9 cellular contexts compared by ENCODE assay signal in the genomic region with DNA sequence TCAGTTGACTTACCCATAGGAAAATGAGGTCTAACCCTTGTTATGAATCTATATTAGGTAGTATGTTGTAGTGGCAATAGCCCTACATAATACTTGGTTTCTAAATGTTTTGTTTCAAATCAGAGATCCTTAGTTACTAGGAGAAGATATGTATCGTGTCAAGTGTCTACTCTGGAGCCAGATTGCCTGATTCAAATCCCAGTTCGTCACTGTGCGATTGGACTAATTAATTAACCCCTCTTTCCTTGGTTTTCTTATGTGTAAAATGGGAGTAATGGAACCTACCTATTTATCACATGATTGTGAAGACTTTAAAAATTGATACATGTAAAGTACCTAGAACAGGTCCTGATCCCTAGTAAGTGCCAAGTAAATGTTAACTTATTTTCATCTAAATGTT. TPM values are rescaled to one million over a fixed set of nuclear protein-coding genes. Genes with fewer than 3 reads are reported as not detected.
DNase-seq lines count a peak whose midpoint lies in the region; ATAC-seq and TF ChIP-seq lines count a peak whose summit lies in the region.
"Had no signal": no experiment of that assay in that cellular context is flagged by ENCODE, and none has a peak within 500 bp of the region (broad histone marks: within the 10 kb centered on the region; RNA-seq: fewer than 3 reads in every experiment).

No MANE protein-coding gene starts in this region.

- no peak overlapping the region for H2AK5ac ChIP-seq in IMR-90 (ENCODE audit: low read depth, low read length)
- no peak overlapping the region for H2AK5ac ChIP-seq in neuronal stem cell (ENCODE audit: low read depth, low read length)

- no peak overlapping the region for H4K5ac ChIP-seq in IMR-90 (ENCODE audit: low read depth, low read length)

- dilution Hi-C loops in IMR-90 (cut with HindIII; ENCODE audit: low sequenced_read_pairs, unreplicated experiment), result no loop called here

- CTCF ChIA-PET in IMR-90 (lab: Yijun Ruan, JAX), result interaction anchor here (0.6 kb wide), 1 partner anchor 979 kb away, joined by 4 read pairs; no protein-coding TSS in a partner anchor

- TF ChIP-seq POLR2A in IMR-90 (IDR thresholded peaks at IDR 0.05; ENCODE audit: low read depth, low read length), result no peak
- no peak for TF ChIP-seq POLR2A in esophagus muscularis mucosa (IDR thresholded peaks at IDR 0.05; ENCODE audit: low read depth)

- peaks cover 3% of the 10 kb centered on the region for H3K27me3 Mint-ChIP-seq in brain

- peaks cover 9% of the 10 kb centered on the region for H3K36me3 Mint-ChIP-seq in brain

- no peak overlapping the region for H2BK20ac ChIP-seq in IMR-90 (ENCODE audit: low read depth, low read length)

- no peak for ATAC-seq in IMR-90 (ENCODE audit: low read depth)

- H2BK15ac ChIP-seq in IMR-90 (ENCODE audit: low read depth, low read length), result no peak overlapping the region
- no peak overlapping the region for H2BK15ac ChIP-seq in neuronal stem cell (ENCODE audit: low read length)

- H3K14ac ChIP-seq in IMR-90 (replicated peaks; ENCODE audit: low read depth, low read length) (no peak overlapping the region), neuronal stem cell (ENCODE audit: low read length) (no peak overlapping the region)

- TF ChIP-seq CTCF in IMR-90 (conservative IDR thresholded peaks at IDR 0.05; ENCODE audit: low read depth, low read length), result no peak
- no peak for TF ChIP-seq CTCF in brain (conservative IDR thresholded peaks at IDR 0.05)
- TF ChIP-seq CTCF in esophagus muscularis mucosa (IDR thresholded peaks at IDR 0.05), result no peak

- WGBS in IMR-90 (ENCODE audit: extremely low coverage in 2 of 2, insufficient read length in 1 of 2), 2 experiments, result no CpG with 5 or more reads among the region's 3 CpGs
- WGBS in esophagus muscularis mucosa, result 82% methylated on average over 3 of the region's 3 CpGs
- WGBS in neuronal stem cell (ENCODE audit: extremely low coverage in 2 of 2, insufficient read length in 2 of 2, insufficient replicate concordance in 1 of 2), 2 donors, result no CpG with 5 or more reads among the region's 3 CpGs

- no peaks in the 10 kb centered on the region for H4K20me1 ChIP-seq in BLaER1 treated with 17β-estradiol and CSF1 and Interleukin-3, amounts not matched to agents 10 nM and 100 nM
- no peaks in the 10 kb centered on the region for H4K20me1 ChIP-seq in IMR-90 (ENCODE audit: insufficient read depth, low read length)

- intact Hi-C loops in IMR-90 (cut with micrococcal nuclease), result loop anchor here (2.0 kb wide), 1 partner anchor 285 kb away; the partner anchor contains the start of gene ATF1
- intact Hi-C loops in esophagus muscularis mucosa (cut with DNase I), result loop anchor here (5.0 kb wide), 1 partner anchor 188 kb away; the partner anchor contains the start of gene DAZAP2

- H3K9me3 ChIP-seq in BLaER1 treated with 17β-estradiol and CSF1 and Interleukin-3, amounts not matched to agents 10 nM and 100 nM (replicated peaks in 1 of 11), result no peaks in the 10 kb centered on the region
- H3K9me3 ChIP-seq in IMR-90 (ENCODE audit: control insufficient read depth, insufficient read depth, low read length), result no peaks in the 10 kb centered on the region
- no peaks in the 10 kb centered on the region for H3K9me3 ChIP-seq in muscle layer of duodenum (ENCODE audit: control insufficient read depth in 1 of 2, low read length in 2 of 2)
- no peaks in the 10 kb centered on the region for H3K9me3 ChIP-seq in esophagus muscularis mucosa
- H3K9me3 ChIP-seq in neuronal stem cell (replicated peaks in 1 of 2; ENCODE audit: control insufficient read depth in 2 of 2, insufficient read depth in 1 of 2, low read depth in 1 of 2, low read length in 2 of 2), result no peaks in the 10 kb centered on the region

- H3K4me1 Mint-ChIP-seq in brain, result peaks cover 29% of the 10 kb centered on the region

- no peak overlapping the region for H2AK9ac ChIP-seq in IMR-90 (replicated peaks; ENCODE audit: low read depth, low read length, poor library complexity)

- peak overlapping the region in 5 of 11 experiments; percentile 32 to 91 (median 86); a peak in 5 of 22 replicates for H3K9ac ChIP-seq in BLaER1 treated with 17β-estradiol and CSF1 and Interleukin-3, amounts not matched to agents 10 nM and 100 nM
- H3K9ac ChIP-seq in IMR-90 (ENCODE audit: low read depth, low read length), result peak overlapping the region; percentile 82; the same call in 1 of the 2 replicates
- no peak overlapping the region for H3K9ac ChIP-seq in neuronal stem cell (ENCODE audit: low read depth, low read length, poor library complexity)

- H3K36me3 ChIP-seq in BLaER1 treated with 17β-estradiol and CSF1 and Interleukin-3, amounts not matched to agents 10 nM and 100 nM, result peaks cover 25 to 46% (median 40%) of the 10 kb centered on the region in 11 experiments
- H3K36me3 ChIP-seq in IMR-90 (ENCODE audit: control insufficient read depth, insufficient read depth, low read length) (peaks cover 2% of the 10 kb centered on the region), muscle layer of duodenum (ENCODE audit: control insufficient read depth in 1 of 2, insufficient read depth in 2 of 2, low read length in 2 of 2) (peaks cover 18 to 24% of the 10 kb centered on the region in 2 donors), esophagus muscularis mucosa (peaks cover 21 to 46% (median 26%) of the 10 kb centered on the region in 4 donors), neuronal stem cell (replicated peaks in 1 of 2; ENCODE audit: control insufficient read depth in 2 of 2, insufficient read depth in 2 of 2, low read length in 2 of 2) (peaks cover 4 to 5% of the 10 kb centered on the region in 2 donors)

- H3K23ac ChIP-seq in IMR-90 (ENCODE audit: low read depth, low read length) (peak overlapping the region; percentile 39; the same call in 1 of the 2 replicates), neuronal stem cell (ENCODE audit: low read depth, low read length, poor library complexity) (no peak overlapping the region)

- H3K4me3 ChIP-seq in BLaER1 treated with 17β-estradiol and CSF1 and Interleukin-3, amounts not matched to agents 10 nM and 100 nM, result peak overlapping the region; percentile 65 to 85 (median 76); a peak in 13 of 20 replicates
- H3K4me3 ChIP-seq in IMR-90 (ENCODE audit: insufficient read depth, low read depth, low read length) (no peak overlapping the region), muscle layer of duodenum (ENCODE audit: low read depth in 1 of 2, low read length in 2 of 2) (peak overlapping the region; percentile 74 to 88), esophagus muscularis mucosa (peak overlapping the region in 2 of 4 donors; percentile 64 to 75), neuronal stem cell (ENCODE audit: low read length in 2 of 2) (no peak overlapping the region)

- peaks cover 0 to 3% (median 0%) of the 10 kb centered on the region in 5 experiments for H3K9me3 Mint-ChIP-seq in brain

- no peaks in the 10 kb centered on the region for H3K27me3 ChIP-seq in BLaER1 treated with 17β-estradiol and CSF1 and Interleukin-3, amounts not matched to agents 10 nM and 100 nM
- H3K27me3 ChIP-seq in IMR-90 (ENCODE audit: control insufficient read depth, insufficient read depth, low read length) (no peaks in the 10 kb centered on the region), muscle layer of duodenum (ENCODE audit: low read depth, low read length) (no peaks in the 10 kb centered on the region), esophagus muscularis mucosa (no peaks in the 10 kb centered on the region), neuronal stem cell (ENCODE audit: control insufficient read depth in 3 of 3, insufficient read depth in 3 of 3, low read depth in 1 of 3, low read length in 3 of 3) (no peaks in the 10 kb centered on the region)

- H3K27ac ChIP-seq in BLaER1 treated with 17β-estradiol and CSF1 and Interleukin-3, amounts not matched to agents 10 nM and 100 nM, result no peak overlapping the region; a peak in 1 of 22 replicates
- H3K27ac ChIP-seq in IMR-90 (ENCODE audit: insufficient read depth, low read length) (no peak overlapping the region), muscle layer of duodenum (ENCODE audit: low read length) (peak overlapping the region; percentile 95), esophagus muscularis mucosa (replicated peaks in 1 of 4) (no peak overlapping the region), neuronal stem cell (replicated peaks; ENCODE audit: low read length) (no peak overlapping the region)

- no peak overlapping the region for H4K91ac ChIP-seq in IMR-90 (ENCODE audit: insufficient read depth, low read depth, low read length)
- no peak overlapping the region for H4K91ac ChIP-seq in neuronal stem cell (ENCODE audit: low read depth, low read length, poor library complexity)

- H3K27ac Mint-ChIP-seq in brain, result peak overlapping the region in 4 of 5 experiments; percentile 17 to 98 (median 94)

- no peak for DNase-seq in IMR-90
- no peak for DNase-seq in esophagus muscularis mucosa (ENCODE audit: extremely low spot score)
- no peak for DNase-seq in neuronal stem cell (ENCODE audit: low spot score)
- no peak for DNase-seq in NCI-H226
- DNase-seq in stimulated activated CD4-positive, alpha-beta T cell treated with anti-CD3 and anti-CD28 coated beads, Interleukin-12 subunit alpha, Interleukin-12 subunit beta, amount 100 ng/mL, for 4 hours, result no peak
- DNase-seq: GF-D8 had no signal

- H4K8ac ChIP-seq in IMR-90 (ENCODE audit: low read depth in 2 of 2, low read length in 2 of 2) (no peak overlapping the region), neuronal stem cell (ENCODE audit: low read depth, low read length) (no peak overlapping the region)

- no TSS peak for BruUV-seq in IMR-90 (replicated peaks; lab: Mats Ljungman, UMichigan)

- peak overlapping the region; percentile 86 to 97 (median 93) for H3K4me2 ChIP-seq in BLaER1 treated with 17β-estradiol and CSF1 and Interleukin-3, amounts not matched to agents 10 nM and 100 nM
- H3K4me2 ChIP-seq in IMR-90 (ENCODE audit: low read depth, low read length) (peak overlapping the region; percentile 97), neuronal stem cell (ENCODE audit: insufficient read depth, low read length, poor library complexity, severe bottlenecking) (no peak overlapping the region)

- peaks cover 18 to 26% (median 21%) of the 10 kb centered on the region in 10 experiments for H3K4me1 ChIP-seq in BLaER1 treated with 17β-estradiol and CSF1 and Interleukin-3, amounts not matched to agents 10 nM and 100 nM
- H3K4me1 ChIP-seq in IMR-90 (ENCODE audit: control insufficient read depth, insufficient read depth, low read length) (no peaks in the 10 kb centered on the region; the same call in 1 of the 2 replicates), muscle layer of duodenum (ENCODE audit: control insufficient read depth in 1 of 2, insufficient read depth in 2 of 2, low read length in 2 of 2) (peaks cover 11 to 28% of the 10 kb centered on the region in 2 donors), esophagus muscularis mucosa (peaks cover 18 to 30% (median 26%) of the 10 kb centered on the region in 4 donors), neuronal stem cell (ENCODE audit: control insufficient read depth in 2 of 2, insufficient read depth in 1 of 2, low read depth in 1 of 2, low read length in 2 of 2) (peaks cover 3% of the 10 kb centered on the region in 2 donors)

- H2AFZ ChIP-seq in IMR-90 (replicated peaks; ENCODE audit: low read length, poor library complexity) (no peak overlapping the region), neuronal stem cell (ENCODE audit: low read length) (no peak overlapping the region)

- POLR2A ChIA-PET in IMR-90 (lab: Charles Lee; ENCODE audit: unreplicated experiment), result no interaction called here

- H3K9me1 ChIP-seq in IMR-90 (ENCODE audit: insufficient read depth, low read length), result 0 out of 2 replicates have a peak, but pooled peaks cover 2% of the 10 kb centered on the region

- no peak overlapping the region for H3K56ac ChIP-seq in IMR-90 (ENCODE audit: extremely low read depth, insufficient read depth, low read length)

- in situ Hi-C loops in IMR-90 (cut with MboI; ENCODE audit: low sequenced_read_pairs), result no loop called here

- H3K4ac ChIP-seq in IMR-90 (ENCODE audit: low read depth, low read length) (no peak overlapping the region), neuronal stem cell (ENCODE audit: low read length) (no peak overlapping the region)

- H3K18ac ChIP-seq in IMR-90 (ENCODE audit: low read depth, low read length) (no peak overlapping the region), neuronal stem cell (ENCODE audit: low read length) (no peak overlapping the region)

- TF ChIP-seq RAD21 in IMR-90 (IDR thresholded peaks at IDR 0.05; ENCODE audit: low read length), result no peak

- H3K79me1 ChIP-seq in IMR-90 (ENCODE audit: low read depth in 1 of 2, low read length in 2 of 2) (peaks cover 17 to 20% of the 10 kb centered on the region in 2 experiments), neuronal stem cell (ENCODE audit: low read depth, low read length) (no peaks in the 10 kb centered on the region)

- no peak overlapping the region for H2BK5ac ChIP-seq in IMR-90 (ENCODE audit: low read depth, low read length, poor library complexity, severe bottlenecking)
- no peak overlapping the region for H2BK5ac ChIP-seq in neuronal stem cell (ENCODE audit: low read length)

- H3K4me3 Mint-ChIP-seq in brain, result peak overlapping the region; percentile 91 to 93 (median 93)

- no peak for TF ChIP-seq EP300 in esophagus muscularis mucosa (IDR thresholded peaks at IDR 0.05)

- H2BK12ac ChIP-seq in neuronal stem cell (ENCODE audit: low read length), result no peak overlapping the region

- H2BK120ac ChIP-seq in IMR-90 (ENCODE audit: low read depth, low read length), result no peak overlapping the region
- H2BK120ac ChIP-seq in neuronal stem cell (ENCODE audit: low read depth, low read length), result no peak overlapping the region

RNA-seq across cellular contexts. Expression of gene LETMD1, which starts 1.4 kb away (rescaled TPM):
- 16.7 and 27.6 TPM in 2 replicates for total RNA-seq in IMR-90 (2012; rRNA removed)
- 27.0 and 40.1 TPM in 2 replicates for polyA plus RNA-seq in IMR-90 (2012; rRNA removed)
- 19.7 and 28.3 TPM in 2 replicates for polyA plus RNA-seq in IMR-90 (2012; cell fraction: cytosol; rRNA removed)
- polyA plus RNA-seq in IMR-90 (2012; cell fraction: nucleus; rRNA removed; ENCODE audit: low replicate concordance), result 60.9 and 121 TPM in 2 replicates
- polyA plus RNA-seq in brain (ENCODE audit: insufficient read depth, low read depth, low replicate concordance), result 64.6 TPM
- 10 to 100 TPM; 35.6 to 43.2 (median 42.1) TPM for total RNA-seq in esophagus muscularis mucosa
- polyA plus RNA-seq in neuronal stem cell (2013, experiment 1 of 2), result 35.3 TPM
- polyA plus RNA-seq in neuronal stem cell (2013, experiment 2 of 2), result 35.6 TPM

RNA-seq across cellular contexts. Expression of gene SLC11A2, which starts 23.3 kb away (rescaled TPM):
- total RNA-seq in IMR-90 (2012; rRNA removed) (45.3 and 48.3 TPM in 2 replicates), esophagus muscularis mucosa (10 to 100 TPM; 29.7 to 33.0 (median 31.7) TPM)
- polyA plus RNA-seq in IMR-90 (2012; rRNA removed) (21.9 and 28.0 TPM in 2 replicates), brain (ENCODE audit: insufficient read depth, low read depth, low replicate concordance) (18.2 TPM)
- 11.6 and 19.2 TPM in 2 replicates for polyA plus RNA-seq in IMR-90 (2012; cell fraction: cytosol; rRNA removed)
- polyA plus RNA-seq in IMR-90 (2012; cell fraction: nucleus; rRNA removed; ENCODE audit: low replicate concordance), result 20.3 and 77.4 TPM in 2 replicates
- 26.1 TPM for polyA plus RNA-seq in neuronal stem cell (2013, experiment 1 of 2)
- polyA plus RNA-seq in neuronal stem cell (2013, experiment 2 of 2), result 27.3 TPM

RNA-seq across cellular contexts. Expression of gene CSRNP2, which starts 33.9 kb away (rescaled TPM):
- 14.0 and 16.7 TPM in 2 replicates for total RNA-seq in IMR-90 (2012; rRNA removed)
- polyA plus RNA-seq in IMR-90 (2012; rRNA removed), result 21.7 and 22.2 TPM in 2 replicates
- 13.7 and 15.6 TPM in 2 replicates for polyA plus RNA-seq in IMR-90 (2012; cell fraction: cytosol; rRNA removed)
- 26.4 and 49.4 TPM in 2 replicates for polyA plus RNA-seq in IMR-90 (2012; cell fraction: nucleus; rRNA removed; ENCODE audit: low replicate concordance)
- polyA plus RNA-seq in brain (ENCODE audit: insufficient read depth, low read depth, low replicate concordance), result 25.4 TPM
- 10 to 100 TPM; 20.3 to 31.5 (median 25.5) TPM for total RNA-seq in esophagus muscularis mucosa
- polyA plus RNA-seq in neuronal stem cell (2013, experiment 1 of 2), result 16.9 TPM
- polyA plus RNA-seq in neuronal stem cell (2013, experiment 2 of 2), result 17.6 TPM

Comparison
In these comparisons a context has a peak if more than half of its experiments do, and no peak if none do; other contexts are left out.
1. H3K4me3 ChIP-seq: peak in BLaER1 treated with 17β-estradiol and CSF1 and Interleukin-3, amounts not matched to agents 10 nM and 100 nM (10 of 10) and muscle layer of duodenum (2 of 2); none in IMR-90 (single experiment) and neuronal stem cell (0 of 2).